14 cellular contexts compared by ENCODE assay signal in the genomic region with DNA sequence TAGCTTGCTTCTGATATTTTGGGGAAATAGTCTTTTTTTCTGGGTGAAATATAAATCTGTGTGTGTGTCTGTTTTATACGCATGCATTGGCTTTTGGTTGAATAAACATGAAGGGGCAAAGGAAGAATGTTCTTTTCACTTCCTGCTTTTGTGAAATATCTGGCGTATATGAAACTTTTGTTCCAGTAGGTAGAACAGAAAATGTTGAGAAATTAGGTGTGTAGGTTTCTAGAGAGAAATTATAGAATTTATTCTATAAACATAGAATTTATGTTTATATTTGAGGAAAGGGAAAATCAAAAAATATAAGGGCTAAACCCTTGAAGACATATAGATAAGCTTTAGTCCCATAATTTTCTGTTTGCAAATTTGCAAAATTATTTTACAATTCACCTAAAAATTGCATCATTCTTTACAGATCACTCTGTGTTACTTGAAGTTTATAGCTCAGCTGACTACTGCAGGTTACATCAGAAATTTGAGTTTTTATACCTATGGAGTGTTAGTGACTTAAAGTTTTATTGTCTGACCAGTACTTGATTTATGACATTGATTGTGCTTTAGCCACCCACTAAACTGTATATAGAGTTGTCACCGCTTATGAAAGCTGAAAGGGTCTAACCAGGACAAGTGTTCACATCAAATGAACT.
DNase-seq lines count a peak whose midpoint lies in the region; ATAC-seq, FAIRE-seq and TF ChIP-seq lines count a peak whose summit lies in the region.
"Had no signal": no experiment of that assay in that cellular context is flagged by ENCODE, and none has a peak within 500 bp of the region (broad histone marks: within the 10 kb centered on the region; RNA-seq: fewer than 3 reads in every experiment).

No MANE protein-coding gene starts in this region.

- H3K36me3 Mint-ChIP-seq in stimulated activated naive CD8-positive, alpha-beta T cell treated with anti-CD3 and anti-CD28 coated beads, Interleukin-15, Interleukin-2, amounts not matched to agents 100 ng/mL and 50 ng/mL, for 24 hours (ENCODE audit: low read depth): peaks cover 15% of the 10 kb centered on the region

- no peaks in the 10 kb centered on the region for H3K27me3 ChIP-seq in lower lobe of right lung (ENCODE audit: low read depth)
- H3K27me3 ChIP-seq: transverse colon had no signal

- peaks cover 6% of the 10 kb centered on the region for H3K9me3 Mint-ChIP-seq in stimulated activated naive CD8-positive, alpha-beta T cell treated with anti-CD3 and anti-CD28 coated beads, Interleukin-15, Interleukin-2, amounts not matched to agents 100 ng/mL and 50 ng/mL, for 24 hours

- no peaks in the 10 kb centered on the region for H3K9me2 ChIP-seq in OCI-LY7 (ENCODE audit: insufficient read depth, low read length)

- POLR2A ChIA-PET in OCI-LY7 (lab: Charles Lee): interaction anchor here (0.5 to 1.9 kb wide), 7 partner anchors 16 to 341 kb away, joined by 3 to 5 read pairs (median 4); a partner anchor contains a TSS

- H3K4me3 Mint-ChIP-seq in stimulated activated naive CD8-positive, alpha-beta T cell treated with anti-CD3 and anti-CD28 coated beads, Interleukin-15, Interleukin-2, amounts not matched to agents 100 ng/mL and 50 ng/mL, for 24 hours: peak overlapping the region; percentile 15

- no peak for DNase-seq in stimulated activated naive CD8-positive, alpha-beta T cell treated with anti-CD3 and anti-CD28 coated beads, Interleukin-15, Interleukin-2, amounts not matched to agents 100 U/mL and 50 U/mL, for 24 hours
- DNase-seq in OCI-LY7 (ENCODE audit: low spot score): peak; percentile 38
- no peak for DNase-seq in lower lobe of right lung
- DNase-seq: AML-193; central memory CD4-positive, alpha-beta T cell; hypothalamus; NCI-H524 treated with DMSO at 0.1 percent for 48 hours; transverse colon had no signal

- H3K27me3 Mint-ChIP-seq in stimulated activated naive CD8-positive, alpha-beta T cell treated with anti-CD3 and anti-CD28 coated beads, Interleukin-15, Interleukin-2, amounts not matched to agents 100 ng/mL and 50 ng/mL, for 24 hours: no peaks in the 10 kb centered on the region

- H3K27ac ChIP-seq in OCI-LY7 (ENCODE audit: low read depth, low read length, poor library complexity, severe bottlenecking) (no peak overlapping the region), lower lobe of right lung (no peak overlapping the region)
- H3K27ac ChIP-seq: transverse colon had no signal

- H3K27ac Mint-ChIP-seq in stimulated activated naive CD8-positive, alpha-beta T cell treated with anti-CD3 and anti-CD28 coated beads, Interleukin-15, Interleukin-2, amounts not matched to agents 100 ng/mL and 50 ng/mL, for 24 hours: peak overlapping the region; percentile 85

- intact Hi-C loops in OCI-LY7 (cut with micrococcal nuclease; ENCODE audit: unreplicated experiment) (loop anchor here (2.0 kb wide), 1 partner anchor 114 kb away; no protein-coding TSS in a partner anchor), lower lobe of right lung (cut with DNase I) (no loop called here)

- peaks cover 42% of the 10 kb centered on the region for H3K4me1 Mint-ChIP-seq in stimulated activated naive CD8-positive, alpha-beta T cell treated with anti-CD3 and anti-CD28 coated beads, Interleukin-15, Interleukin-2, amounts not matched to agents 100 ng/mL and 50 ng/mL, for 24 hours (ENCODE audit: low read depth)

- H3K9me3 ChIP-seq in OCI-LY7 (ENCODE audit: low read length) (no peaks in the 10 kb centered on the region), lower lobe of right lung (no peaks in the 10 kb centered on the region)

- peaks cover 12% of the 10 kb centered on the region for H3K4me1 ChIP-seq in OCI-LY7 (ENCODE audit: insufficient read depth, low read length, poor library complexity, severe bottlenecking)
- no peaks in the 10 kb centered on the region for H3K4me1 ChIP-seq in lower lobe of right lung
- H3K4me1 ChIP-seq: transverse colon had no signal

- TF ChIP-seq CTCF in OCI-LY7 (conservative IDR thresholded peaks at IDR 0.05; ENCODE audit: low read length) (no peak), lower lobe of right lung (IDR thresholded peaks at IDR 0.05) (no peak)

- ATAC-seq in stimulated activated naive CD8-positive, alpha-beta T cell treated with anti-CD3 and anti-CD28 coated beads, Interleukin-15, Interleukin-2, amounts not matched to agents 100 U/mL and 50 U/mL, for 24 hours: no peak
- ATAC-seq in HG03039 (IDR thresholded peaks at IDR 0.05; ENCODE audit: unreplicated experiment) (no peak), lower lobe of right lung (no peak), HG03139 (IDR thresholded peaks at IDR 0.05; ENCODE audit: unreplicated experiment) (no peak), HG03432 (IDR thresholded peaks at IDR 0.05; ENCODE audit: unreplicated experiment) (no peak)
- ATAC-seq: esophagus mucosa had no signal

- no TSS peak for BruUV-seq in OCI-LY7 (replicated peaks; lab: Mats Ljungman, UMichigan)

- 0 out of 2 replicates have a peak overlapping the region, but pooled peaks have one; percentile 21 for H2AFZ ChIP-seq in OCI-LY7 (ENCODE audit: low read length)

- no peaks in the 10 kb centered on the region for H3K79me2 ChIP-seq in OCI-LY7 (ENCODE audit: insufficient read depth, low read depth, low read length)

- CTCF ChIA-PET in OCI-LY7 (lab: Charles Lee; ENCODE audit: unreplicated experiment): no interaction called here

- H3K4me3 ChIP-seq in OCI-LY7 (ENCODE audit: low read depth, low read length, poor library complexity, severe bottlenecking) (no peak overlapping the region), lower lobe of right lung (no peak overlapping the region)
- H3K4me3 ChIP-seq: transverse colon had no signal

- peak; percentile 24 for FAIRE-seq in colon (lab: Jason Lieb, UNC)

- H3K4me2 ChIP-seq in OCI-LY7 (ENCODE audit: low read length): peak overlapping the region; percentile 54

- H3K36me3 ChIP-seq in OCI-LY7 (ENCODE audit: insufficient read depth, low read length) (no peaks in the 10 kb centered on the region), lower lobe of right lung (no peaks in the 10 kb centered on the region)
- H3K36me3 ChIP-seq: transverse colon had no signal

- H4K20me1 ChIP-seq in OCI-LY7 (ENCODE audit: insufficient read depth, low read length): no peaks in the 10 kb centered on the region
